20 cellular contexts compared by ENCODE assay signal in genomic region chr2:45269149-45269793, GRCh38.
DNase-seq lines count a peak whose midpoint lies in the region; ATAC-seq, FAIRE-seq and TF ChIP-seq lines count a peak whose summit lies in the region.
"Had no signal": no experiment of that assay in that cellular context is flagged by ENCODE, and none has a peak within 500 bp of the region (broad histone marks: within the 10 kb centered on the region; RNA-seq: fewer than 3 reads in every experiment).

No MANE protein-coding gene starts in this region.

- H3K4me1 Mint-ChIP-seq in natural killer cell treated with Interleukin-12 subunit alpha and Interleukin-12 subunit beta and Interleukin-15 and Interleukin-18, amount 100 ng/mL, for 72 hours (ENCODE audit: low read depth in 2 of 2): no peaks in the 10 kb centered on the region
- H3K4me1 Mint-ChIP-seq: IgD-negative memory B cell had no signal

- TF ChIP-seq CTCF in HepG2 (CRISPR knock-in tag; IDR thresholded peaks at IDR 0.05) (no peak), right lobe of liver (IDR thresholded peaks at IDR 0.05) (no peak)

- no peaks in the 10 kb centered on the region for H3K9me3 Mint-ChIP-seq in natural killer cell treated with Interleukin-12 subunit alpha and Interleukin-12 subunit beta and Interleukin-15 and Interleukin-18, amount 100 ng/mL, for 72 hours
- H3K9me3 Mint-ChIP-seq: activated naive CD4-positive, alpha-beta T cell treated with anti-CD3 and anti-CD28 coated beads, Interleukin-2, amount 10 ng/mL, durations not matched to agents 7 days and 5 days; effector memory CD8-positive, alpha-beta T cell had no signal

- H3K79me2 ChIP-seq in HepG2 (ENCODE audit: insufficient read depth, low read length): no peaks in the 10 kb centered on the region

- H3K27ac Mint-ChIP-seq in natural killer cell treated with Interleukin-12 subunit alpha and Interleukin-12 subunit beta and Interleukin-15 and Interleukin-18, amount 100 ng/mL, for 72 hours: no peak overlapping the region
- H3K27ac Mint-ChIP-seq: activated naive CD4-positive, alpha-beta T cell treated with anti-CD3 and anti-CD28 coated beads, Interleukin-2, amount 10 ng/mL, durations not matched to agents 7 days and 5 days; effector memory CD8-positive, alpha-beta T cell had no signal

- CTCF ChIA-PET in HepG2 (lab: Yijun Ruan, JAX; ENCODE audit: low intra/inter-chr PET ratio, low total read pairs): no interaction called here

- H3K4me1 ChIP-seq in HepG2 (ENCODE audit: insufficient read depth, low read length): peaks cover 68% of the 10 kb centered on the region
- H3K4me1 ChIP-seq in right lobe of liver: peaks cover 0 to 16% (median 8%) of the 10 kb centered on the region in 4 donors

- no peak overlapping the region for H2AFZ ChIP-seq in HepG2 (ENCODE audit: low read length)

- H3K36me3 ChIP-seq in HepG2 (replicated peaks in 1 of 2; ENCODE audit: control insufficient read depth in 1 of 2, insufficient read depth in 2 of 2, low read length in 2 of 2): no peaks in the 10 kb centered on the region
- H3K36me3 ChIP-seq in right lobe of liver: no peaks in the 10 kb centered on the region
- H3K36me3 ChIP-seq: ascending aorta had no signal

- TF ChIP-seq RAD21 in HepG2 (CRISPR knock-in tag; IDR thresholded peaks at IDR 0.05): no peak

- 30% methylated on average over 7 of the region's 7 CpGs for WGBS in HepG2 (ENCODE audit: low lambda C conversion rate)
- WGBS in right lobe of liver (ENCODE audit: insufficient coverage, low coverage, low lambda C conversion rate, missing lambda C conversion rate): 76% methylated on average over 6 of the region's 7 CpGs

- H3K27ac ChIP-seq in HepG2 (ENCODE audit: extremely low read length, insufficient read depth, low read length): no peak overlapping the region
- no peak overlapping the region for H3K27ac ChIP-seq in right lobe of liver
- H3K27ac ChIP-seq: ascending aorta, RWPE1 had no signal

- H3K27me3 ChIP-seq in HepG2 (ENCODE audit: control insufficient read depth in 1 of 2, insufficient read depth in 2 of 2, low read length in 2 of 2) (peaks cover 0 to 15% of the 10 kb centered on the region in 2 experiments; a peak in 2 of 5 replicates), right lobe of liver (no peaks in the 10 kb centered on the region)
- H3K27me3 ChIP-seq: ascending aorta had no signal

- no peak overlapping the region for H3K9ac ChIP-seq in HepG2 (ENCODE audit: insufficient read depth, low read depth, low read length)

- no peak for DNase-seq in HepG2 (ENCODE audit: low spot score)
- no peak for DNase-seq in right lobe of liver
- DNase-seq in iris pigment epithelial cell (ENCODE audit: low read depth): peak; percentile 40
- no peak for DNase-seq in DMS 273 (lab: John Stamatoyannopoulos, UW; ENCODE audit: unreplicated experiment)
- DNase-seq in natural killer cell treated with Interleukin-12 subunit alpha and Interleukin-12 subunit beta and Interleukin-15 and Interleukin-18, amount 100 ng/mL, for 72 hours (ENCODE audit: low spot score): no peak
- DNase-seq in NCI-H2107 treated with DMSO at 0.1 percent for 48 hours (lab: John Stamatoyannopoulos, UW; ENCODE audit: unreplicated experiment): no peak
- DNase-seq: activated naive CD4-positive, alpha-beta T cell treated with anti-CD3 and anti-CD28 coated beads, Interleukin-2, amount 10 ng/mL, durations not matched to agents 7 days and 5 days; activated T-cell treated with anti-CD3 and anti-CD28 coated beads, Interleukin-2, amount 50 U/mL, for 48 hours; C1 segment of cervical spinal cord; effector memory CD8-positive, alpha-beta T cell; GOT3; NCI-H2081; NCI-H510A; nucleus accumbens; stimulated activated CD4-positive, alpha-beta T cell treated with anti-CD3 and anti-CD28 coated beads, Interleukin-12 subunit alpha, Interleukin-12 subunit beta, amount 100 ng/mL, for 4 hours had no signal

- intact Hi-C loops in HepG2 (cut with micrococcal nuclease; ENCODE audit: unreplicated experiment): no loop called here
- intact Hi-C loops in right lobe of liver (cut with DNase I): no loop called here

- H3K27me3 Mint-ChIP-seq in natural killer cell treated with Interleukin-12 subunit alpha and Interleukin-12 subunit beta and Interleukin-15 and Interleukin-18, amount 100 ng/mL, for 72 hours: peaks cover 12 to 23% of the 10 kb centered on the region in 2 donors

- no TSS peak for BruUV-seq in HepG2 (replicated peaks; lab: Mats Ljungman, UMichigan)

- TF ChIP-seq POLR2A in HepG2 (IDR thresholded peaks at IDR 0.05; ENCODE audit: insufficient read depth in 1 of 2, low read depth in 2 of 2, low read length in 2 of 2) (no peak), right lobe of liver (IDR thresholded peaks at IDR 0.05) (no peak)

- H4K20me1 ChIP-seq in HepG2 (ENCODE audit: insufficient read depth, low read length): no peaks in the 10 kb centered on the region

- H3K4me3 ChIP-seq in HepG2 (replicated peaks in 1 of 3; ENCODE audit: insufficient read depth in 1 of 3, low read depth in 2 of 3, low read length in 3 of 3) (no peak overlapping the region), right lobe of liver (no peak overlapping the region)
- H3K4me3 ChIP-seq: ascending aorta had no signal

- no peaks in the 10 kb centered on the region for H3K36me3 Mint-ChIP-seq in natural killer cell treated with Interleukin-12 subunit alpha and Interleukin-12 subunit beta and Interleukin-15 and Interleukin-18, amount 100 ng/mL, for 72 hours
- H3K36me3 Mint-ChIP-seq: activated naive CD4-positive, alpha-beta T cell treated with anti-CD3 and anti-CD28 coated beads, Interleukin-2, amount 10 ng/mL, durations not matched to agents 7 days and 5 days; IgD-negative memory B cell had no signal

- H3K9me3 ChIP-seq in HepG2 (ENCODE audit: low read length) (no peaks in the 10 kb centered on the region), right lobe of liver (no peaks in the 10 kb centered on the region)
- H3K9me3 ChIP-seq: ascending aorta had no signal

- in situ Hi-C loops in HepG2 (cut with HindIII; ENCODE audit: extremely low pct_ligation_motif_present, low pct_unique_long_range_greater_than_20kb): no loop called here

- POLR2A ChIA-PET in HepG2 (lab: Yijun Ruan, JAX): interaction anchor here (1.1 kb wide), 1 partner anchor 62 kb away, joined by 3 read pairs; no protein-coding TSS in a partner anchor

- no peak for TF ChIP-seq EP300 in HepG2 (IDR thresholded peaks at IDR 0.05; ENCODE audit: low read depth in 2 of 2, low read length in 2 of 2)
- no peak for TF ChIP-seq EP300 in HepG2 (CRISPR knock-in tag; IDR thresholded peaks at IDR 0.05; ENCODE audit: borderline replicate concordance)

- FAIRE-seq in HepG2 (lab: Jason Lieb, UNC): no peak

- ATAC-seq in HepG2 (no peak), right lobe of liver (no peak), SK-N-SH treated with all-trans-retinoic acid at 6 μM for 48 hours (peak; percentile 19; the same call in 2 of the 3 replicates), GM21390 (IDR thresholded peaks at IDR 0.05; ENCODE audit: unreplicated experiment) (no peak)
- no peak for ATAC-seq in natural killer cell treated with Interleukin-12 subunit alpha and Interleukin-12 subunit beta and Interleukin-15 and Interleukin-18, amount 100 ng/mL, for 72 hours
- ATAC-seq: effector memory CD8-positive, alpha-beta T cell had no signal

- H3K4me3 Mint-ChIP-seq in natural killer cell treated with Interleukin-12 subunit alpha and Interleukin-12 subunit beta and Interleukin-15 and Interleukin-18, amount 100 ng/mL, for 72 hours: no peak overlapping the region
- H3K4me3 Mint-ChIP-seq: activated naive CD4-positive, alpha-beta T cell treated with anti-CD3 and anti-CD28 coated beads, Interleukin-2, amount 10 ng/mL, durations not matched to agents 7 days and 5 days; effector memory CD8-positive, alpha-beta T cell; IgD-negative memory B cell had no signal

- no peak overlapping the region for H3K4me2 ChIP-seq in HepG2 (ENCODE audit: low read depth, low read length)

TF ChIP-seq in HepG2, 621 proteins besides CTCF, POLR2A, EP300 and RAD21:
- TF ChIP-seq FOXA1 (IDR thresholded peaks at IDR 0.05): no peak
- TF ChIP-seq FOXA1 (CRISPR knock-in tag; IDR thresholded peaks at IDR 0.05): peak; percentile 29; the same call in 1 of the 2 replicates
- 0 out of 2 replicates have a peak, but pooled peaks have one; percentile 18 for TF ChIP-seq ZFP91 (CRISPR knock-in tag; IDR thresholded peaks at IDR 0.05; ENCODE audit: borderline replicate concordance)
- no peak for TF ChIP-seq ZNF781 (CRISPR knock-in tag; IDR thresholded peaks at IDR 0.05; ENCODE audit: borderline replicate concordance, not compliant biosample characterization)
- TF ChIP-seq TGIF2 (CRISPR knock-in tag; IDR thresholded peaks at IDR 0.05): 0 out of 2 replicates have a peak, but pooled peaks have one; percentile 40

TF ChIP-seq in SK-N-SH treated with all-trans-retinoic acid at 6 μM for 48 hours, 23 proteins besides CTCF, POLR2A, EP300 and RAD21 (continues in another document):
- TF ChIP-seq GLIS3 (CRISPR knock-in tag; IDR thresholded peaks at IDR 0.05) (no peak), TOX (CRISPR knock-in tag; IDR thresholded peaks at IDR 0.05; ENCODE audit: borderline replicate concordance) (no peak), ISL1 (CRISPR knock-in tag; IDR thresholded peaks at IDR 0.05) (no peak), PATZ1 (CRISPR knock-in tag; IDR thresholded peaks at IDR 0.05; ENCODE audit: borderline replicate concordance) (no peak), OSR1 (CRISPR knock-in tag; IDR thresholded peaks at IDR 0.05) (no peak), ZFP30 (CRISPR knock-in tag; IDR thresholded peaks at IDR 0.05) (no peak), PPARA (CRISPR knock-in tag; IDR thresholded peaks at IDR 0.05; ENCODE audit: borderline replicate concordance) (no peak), ZNF565 (CRISPR knock-in tag; conservative IDR thresholded peaks at IDR 0.05; ENCODE audit: low read depth) (no peak)
